21 cellular contexts compared by ENCODE assay signal in the genomic region with DNA sequence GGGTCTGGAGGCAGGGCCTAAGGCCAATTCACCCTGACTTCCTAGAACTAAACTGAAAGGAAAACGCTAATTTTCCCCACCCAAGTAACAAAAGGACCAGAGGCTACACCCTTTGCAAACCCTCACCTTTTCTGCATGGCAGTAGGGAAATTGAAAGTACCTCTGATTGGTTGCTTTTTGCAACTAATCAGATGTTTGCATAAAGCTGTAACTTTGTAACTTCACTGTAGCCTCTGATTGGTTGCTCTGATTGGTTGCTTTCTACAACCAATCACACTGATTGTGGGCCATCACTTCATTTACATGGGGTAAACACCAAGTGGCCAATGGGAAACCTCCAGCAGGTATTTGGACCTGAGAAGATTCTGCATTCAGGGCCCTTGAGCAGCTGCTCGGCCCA. TPM values are rescaled to one million over a fixed set of nuclear protein-coding genes. Genes with fewer than 3 reads are reported as not detected.
A peak's percentile ranks its signal among the peaks of the same experiment; 100 is the strongest.
DNase-seq lines count a peak whose midpoint lies in the region; ATAC-seq and TF ChIP-seq lines count a peak whose summit lies in the region.
"Had no signal": no experiment of that assay in that cellular context is flagged by ENCODE, and none has a peak within 500 bp of the region (broad histone marks: within the 10 kb centered on the region; RNA-seq: fewer than 3 reads in every experiment).

No MANE protein-coding gene starts in this region.

- peak overlapping the region; percentile 13 for H3K27ac Mint-ChIP-seq in central memory CD8-positive, alpha-beta T cell (ENCODE audit: low read depth)
- H3K27ac Mint-ChIP-seq in nephron progenitor cell = peak overlapping the region; percentile 79
- H3K27ac Mint-ChIP-seq: T-helper 17 cell had no signal

- peaks cover 10 to 17% (median 14%) of the 10 kb centered on the region in 11 experiments for H3K9me3 ChIP-seq in BLaER1 treated with 17β-estradiol and CSF1 and Interleukin-3, amounts not matched to agents 10 nM and 100 nM (replicated peaks in 1 of 11)
- no peaks in the 10 kb centered on the region for H3K9me3 ChIP-seq in Karpas-422 (ENCODE audit: low read length)
- H3K9me3 ChIP-seq: esophagus muscularis mucosa, SJSA1, testis had no signal

- no peaks in the 10 kb centered on the region for H3K27me3 ChIP-seq in BLaER1 treated with 17β-estradiol and CSF1 and Interleukin-3, amounts not matched to agents 10 nM and 100 nM
- H3K27me3 ChIP-seq in Karpas-422 (ENCODE audit: low read length) = no peaks in the 10 kb centered on the region
- H3K27me3 ChIP-seq: esophagus muscularis mucosa, SJSA1, testis had no signal

- no peaks in the 10 kb centered on the region for H3K9me2 ChIP-seq in Karpas-422 (replicated peaks; ENCODE audit: insufficient read depth, low read length)

- H3K4me2 ChIP-seq in BLaER1 treated with 17β-estradiol and CSF1 and Interleukin-3, amounts not matched to agents 10 nM and 100 nM = peak overlapping the region; percentile 55 to 78 (median 66)
- H3K4me2 ChIP-seq in Karpas-422 (ENCODE audit: low read depth, low read length, poor library complexity, severe bottlenecking) = no peak overlapping the region

- no peak for TF ChIP-seq CTCF in nephron progenitor cell (IDR thresholded peaks at IDR 0.05)

- ATAC-seq in central memory CD8-positive, alpha-beta T cell (replicated peaks; ENCODE audit: extremely low read depth, poor library complexity, severe bottlenecking) = no peak
- ATAC-seq in HG03442 (IDR thresholded peaks at IDR 0.05; ENCODE audit: unreplicated experiment) (no peak), HG03469 (IDR thresholded peaks at IDR 0.05; ENCODE audit: unreplicated experiment) (no peak)
- ATAC-seq: left ventricle myocardium superior, T-helper 17 cell had no signal

- no peak overlapping the region for H3K4me3 ChIP-seq in BLaER1 treated with 17β-estradiol and CSF1 and Interleukin-3, amounts not matched to agents 10 nM and 100 nM
- no peak overlapping the region for H3K4me3 ChIP-seq in Karpas-422 (ENCODE audit: low read length)
- H3K4me3 ChIP-seq: esophagus muscularis mucosa, GM23248, SJSA1, testis had no signal

- H3K4me3 Mint-ChIP-seq in central memory CD8-positive, alpha-beta T cell = no peak overlapping the region
- no peak overlapping the region for H3K4me3 Mint-ChIP-seq in nephron progenitor cell
- H3K4me3 Mint-ChIP-seq: T-helper 17 cell had no signal

- no peak overlapping the region for H3K9ac ChIP-seq in BLaER1 treated with 17β-estradiol and CSF1 and Interleukin-3, amounts not matched to agents 10 nM and 100 nM
- H3K9ac ChIP-seq in Karpas-422 (ENCODE audit: low read length) = no peak overlapping the region
- H3K9ac ChIP-seq: GM23248 had no signal

- H3K36me3 ChIP-seq in BLaER1 treated with 17β-estradiol and CSF1 and Interleukin-3, amounts not matched to agents 10 nM and 100 nM = peaks cover 30 to 48% (median 43%) of the 10 kb centered on the region in 11 experiments
- H3K36me3 ChIP-seq in Karpas-422 (ENCODE audit: insufficient read depth, low read length) = peaks cover 40% of the 10 kb centered on the region

- peaks cover 29% of the 10 kb centered on the region for H3K4me1 Mint-ChIP-seq in central memory CD8-positive, alpha-beta T cell
- H3K4me1 Mint-ChIP-seq in nephron progenitor cell = peaks cover 8% of the 10 kb centered on the region

- H2AFZ ChIP-seq in Karpas-422 (ENCODE audit: low read length) = no peak overlapping the region
- H2AFZ ChIP-seq: GM23248 had no signal

- H3K79me2 ChIP-seq in Karpas-422 (ENCODE audit: low read length) = peaks cover 81% of the 10 kb centered on the region

- DNase-seq in Karpas-422 (no peak), nephron progenitor cell (no peak), GDM1 (lab: John Stamatoyannopoulos, UW) (no peak)
- no peak for DNase-seq in central memory CD8-positive, alpha-beta T cell (ENCODE audit: low spot score in 2 of 2)
- DNase-seq: amygdala, caudate nucleus, COR-L47, EL, GM23248, left ventricle myocardium superior, NCI-H1436, NCI-H2171, NCI-H774, right cardiac atrium, T-helper 17 cell, testis had no signal

- peaks cover 0 to 34% (median 28%) of the 10 kb centered on the region in 11 experiments; a peak in 15 of 22 replicates for H4K20me1 ChIP-seq in BLaER1 treated with 17β-estradiol and CSF1 and Interleukin-3, amounts not matched to agents 10 nM and 100 nM
- peaks cover 5% of the 10 kb centered on the region; the same call in 1 of the 2 replicates for H4K20me1 ChIP-seq in Karpas-422 (ENCODE audit: insufficient read depth, low read depth, low read length)

- H3K9me3 Mint-ChIP-seq in central memory CD8-positive, alpha-beta T cell = peaks cover 5% of the 10 kb centered on the region
- peaks cover 7% of the 10 kb centered on the region for H3K9me3 Mint-ChIP-seq in nephron progenitor cell

- peaks cover 32 to 41% (median 37%) of the 10 kb centered on the region in 10 experiments for H3K4me1 ChIP-seq in BLaER1 treated with 17β-estradiol and CSF1 and Interleukin-3, amounts not matched to agents 10 nM and 100 nM
- peaks cover 55% of the 10 kb centered on the region for H3K4me1 ChIP-seq in Karpas-422 (ENCODE audit: low read length)
- H3K4me1 ChIP-seq: SJSA1, testis had no signal

- no peaks in the 10 kb centered on the region for H3K27me3 Mint-ChIP-seq in central memory CD8-positive, alpha-beta T cell
- H3K27me3 Mint-ChIP-seq in nephron progenitor cell (ENCODE audit: low read depth, poor library complexity) = peaks cover 2% of the 10 kb centered on the region
- H3K27me3 Mint-ChIP-seq: T-helper 17 cell had no signal

- peaks cover 7% of the 10 kb centered on the region for H3K36me3 Mint-ChIP-seq in central memory CD8-positive, alpha-beta T cell (ENCODE audit: insufficient read depth)
- peaks cover 27% of the 10 kb centered on the region for H3K36me3 Mint-ChIP-seq in nephron progenitor cell (ENCODE audit: low read depth)

- H3K27ac ChIP-seq in BLaER1 treated with 17β-estradiol and CSF1 and Interleukin-3, amounts not matched to agents 10 nM and 100 nM = peak overlapping the region in 9 of 11 experiments; percentile 14 to 76 (median 59); a peak in 15 of 22 replicates
- H3K27ac ChIP-seq in Karpas-422 (ENCODE audit: low read length) = peak overlapping the region; percentile 71; the same call in 1 of the 2 replicates
- H3K27ac ChIP-seq: esophagus muscularis mucosa, GM23248, SJSA1, testis had no signal

RNA-seq across cellular contexts. Expression of a gene that starts 20.8 kb away (rescaled TPM):
- total RNA-seq in Karpas-422 (2014; rRNA removed; shearing (Covaris generic); ENCODE audit: low replicate concordance) = 40.4 and 80.8 TPM in 2 replicates

RNA-seq across cellular contexts. Expression of a gene that starts 22.7 kb away (rescaled TPM):
- total RNA-seq in Karpas-422 (2014; rRNA removed; shearing (Covaris generic); ENCODE audit: low replicate concordance) = 69.1 and 92.5 TPM in 2 replicates
